In the genomic region with DNA sequence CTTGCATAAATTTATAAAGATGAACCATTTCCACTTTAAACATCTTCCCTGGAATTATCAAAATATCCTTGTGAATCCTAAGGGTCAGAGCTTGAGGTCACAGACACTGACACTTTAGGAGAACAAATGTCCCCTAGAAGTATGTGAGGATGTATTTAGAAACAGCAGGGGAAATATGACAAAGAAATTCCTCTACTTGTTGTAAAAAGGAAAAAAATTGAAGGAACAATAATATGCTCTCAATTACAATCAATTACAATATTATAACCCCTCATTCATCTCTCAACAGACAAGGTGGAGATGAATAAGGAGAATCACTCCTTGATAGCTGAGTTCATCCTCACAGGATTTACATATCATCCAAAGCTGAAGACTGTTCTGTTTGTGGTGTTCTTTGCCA, we compare ENCODE assay signal across 2 cellular contexts.
A peak's percentile ranks its signal among the peaks of the same experiment; 100 is the strongest.
TF ChIP-seq lines count a peak whose summit lies in the region.

A gene with protein sequence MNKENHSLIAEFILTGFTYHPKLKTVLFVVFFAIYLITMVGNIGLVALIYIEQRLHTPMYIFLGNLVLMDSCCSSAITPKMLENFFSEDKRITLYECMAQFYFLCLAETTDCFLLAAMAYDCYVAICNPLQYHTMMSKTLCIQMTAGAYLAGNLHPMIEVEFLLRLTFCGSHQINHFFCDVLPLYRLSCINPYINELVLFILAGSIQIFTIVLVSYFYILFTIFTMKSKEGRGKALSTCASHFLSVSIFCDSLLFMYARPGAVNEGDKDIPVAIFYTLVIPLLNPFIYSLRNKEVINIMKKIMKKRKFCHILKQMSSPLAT (plus strand): TSS at position 301 of the 400 bp plus-strand sequence. CDS start 0 bp downstream, at position 301.

TF ChIP-seq in HepG2, 621 proteins besides CTCF, POLR2A, EP300 and RAD21:
- TF ChIP-seq MAFF (IDR thresholded peaks at IDR 0.05; ENCODE audit: low read depth, low read length) (0 out of 2 replicates have a peak, but pooled peaks have one; percentile 11), TBL1XR1 (IDR thresholded peaks at IDR 0.05; ENCODE audit: borderline replicate concordance, low read length, partially characterized antibody) (no peak)

TF ChIP-seq in A549, 52 proteins besides CTCF, POLR2A, EP300 and RAD21:
- TF ChIP-seq HOXB5 (CRISPR knock-in tag; IDR thresholded peaks at IDR 0.05), result no peak
- no peak for TF ChIP-seq POLR2AphosphoS2 (conservative IDR thresholded peaks at IDR 0.05; ENCODE audit: low read length)
- no peak for TF ChIP-seq NFE2L2 (conservative IDR thresholded peaks at IDR 0.05; ENCODE audit: low read length)
- peak; percentile 21 for TF ChIP-seq MAFK (IDR thresholded peaks at IDR 0.05; ENCODE audit: partially characterized antibody)
